33 cellular contexts compared by ENCODE assay signal in the genomic region with DNA sequence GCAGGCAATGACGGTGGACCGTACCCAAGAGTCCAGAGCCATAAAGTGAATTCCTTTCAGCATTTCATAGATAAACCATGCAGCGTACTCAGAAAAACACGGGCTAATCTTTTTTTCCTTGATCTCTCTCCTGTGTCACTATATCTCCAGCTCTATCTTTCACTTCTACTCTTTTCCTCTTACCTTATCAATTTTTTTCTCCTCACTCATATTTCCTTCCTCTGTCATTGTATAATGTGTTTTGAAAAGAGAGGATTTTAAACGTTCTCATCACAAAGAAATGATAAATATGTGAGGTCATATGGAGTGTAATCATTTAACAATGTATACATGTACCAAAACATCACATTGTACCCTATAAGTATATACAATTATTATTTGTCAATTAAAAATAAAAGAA.
"Had no signal": no experiment of that assay in that cellular context is flagged by ENCODE, and none has a peak within 500 bp of the region (broad histone marks: within the 10 kb centered on the region; RNA-seq: fewer than 3 reads in every experiment).

No MANE protein-coding gene starts in this region.

- H3K36me3 ChIP-seq: adrenal gland, ascending aorta, brain microvascular endothelial cell, breast epithelium, cardiac muscle cell had no signal

- ATAC-seq: activated naive CD4-positive, alpha-beta T cell treated with anti-CD3 and anti-CD28 coated beads, Interleukin-2, amount 50 U/mL, for 72 hours; activated naive CD8-positive, alpha-beta T cell treated with anti-CD3 and anti-CD28 coated beads, Interleukin-2, amount 50 U/mL, for 24 hours; activated T-cell treated with anti-CD3 and anti-CD28 coated beads, Interleukin-2, amount 50 U/mL, for 4 hours; activated T-cell treated with anti-CD3 and anti-CD28 coated beads, Interleukin-2, amount 50 U/mL, for 72 hours; activated T-helper 17 cell treated with anti-CD3 and anti-CD28 coated beads, Interleukin-2, amount 50 U/mL, for 72 hours; body of pancreas had no signal

- DNase-seq: activated effector memory CD4-positive, alpha-beta T cell treated with anti-CD3 and anti-CD28 coated beads, Interleukin-2, amount 50 U/mL, for 16 hours; activated effector memory CD4-positive, alpha-beta T cell treated with Interleukin-2 at 50 U/mL for 16 hours; activated gamma-delta T cell; activated gamma-delta T cell treated with Interleukin-2 at 50 U/mL for 16 hours; activated naive CD4-positive, alpha-beta T cell; activated naive CD4-positive, alpha-beta T cell treated with anti-CD3 and anti-CD28 coated beads for 36 hours; activated naive CD4-positive, alpha-beta T cell treated with anti-CD3 and anti-CD28 coated beads, Interleukin-2, amount 10 ng/mL, durations not matched to agents 7 days and 5 days; activated naive CD4-positive, alpha-beta T cell treated with anti-CD3 and anti-CD28 coated beads, Interleukin-2, amount 50 U/mL, for 16 hours; activated naive CD4-positive, alpha-beta T cell treated with Interleukin-2 at 50 U/mL for 16 hours; activated naive CD8-positive, alpha-beta T cell treated with anti-CD3 and anti-CD28 coated beads for 36 hours; activated naive CD8-positive, alpha-beta T cell treated with anti-CD3 and anti-CD28 coated beads, Interleukin-2, amount 10 ng/mL, durations not matched to agents 7 days and 5 days; activated naive CD8-positive, alpha-beta T cell treated with anti-CD3 and anti-CD28 coated beads, Interleukin-2, amount 50 U/mL, for 24 hours; activated T-cell treated with anti-CD3 and anti-CD28 coated beads, Interleukin-2, amount 50 U/mL, for 24 hours; activated T-cell treated with anti-CD3 and anti-CD28 coated beads, Interleukin-2, amount 50 U/mL, for 4 hours; activated T-cell treated with anti-CD3 and anti-CD28 coated beads, Interleukin-2, amount 50 U/mL, for 48 hours; activated T-cell treated with anti-CD3 and anti-CD28 coated beads, Interleukin-2, amount 50 U/mL, for 72 hours; adrenal gland; amniotic stem cell; amygdala; anterior cingulate cortex; aorta; body of pancreas; brain microvascular endothelial cell; caudate nucleus; central memory CD4-positive, alpha-beta T cell; cerebellar nuclear complex had no signal

- H3K27me3 ChIP-seq: adrenal gland, ascending aorta, body of pancreas, brain microvascular endothelial cell, breast epithelium, cardiac muscle cell had no signal

- H3K9me3 ChIP-seq: adrenal gland, ascending aorta, body of pancreas, breast epithelium had no signal

- H3K4me3 ChIP-seq: adrenal gland, ascending aorta, body of pancreas, breast epithelium, cardiac muscle cell had no signal

- FAIRE-seq: astrocyte, bronchial epithelial cell had no signal

- H3K27ac ChIP-seq: adrenal gland, ascending aorta, body of pancreas, brain microvascular endothelial cell, breast epithelium, cardiac muscle cell had no signal

- H3K4me1 ChIP-seq: adrenal gland, ascending aorta, body of pancreas, breast epithelium had no signal
